In the genomic region with DNA sequence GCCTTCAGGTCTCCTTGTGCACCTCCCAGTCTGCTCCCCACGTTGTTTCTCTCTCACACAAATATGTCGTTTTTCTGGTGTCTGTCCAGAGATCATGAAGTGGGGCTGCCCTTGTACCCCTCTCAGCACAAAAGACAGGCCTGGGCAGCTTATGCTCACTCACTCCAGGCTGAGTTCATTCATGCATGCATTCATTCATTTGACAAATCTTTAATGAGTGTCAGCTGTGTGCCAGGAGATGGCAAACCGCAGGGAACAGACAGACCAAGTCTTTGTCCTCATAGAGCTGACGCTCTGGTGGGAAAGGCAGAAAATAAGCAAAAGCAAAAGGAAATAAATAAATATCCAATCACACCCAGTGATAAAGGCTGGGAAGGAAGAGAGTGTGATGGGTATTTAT, we compare ENCODE assay signal across 18 cellular contexts. TPM values are rescaled to one million over a fixed set of nuclear protein-coding genes. Genes with fewer than 3 reads are reported as not detected.
DNase-seq lines count a peak whose midpoint lies in the region; ATAC-seq lines count a peak whose summit lies in the region.
"Had no signal": no experiment of that assay in that cellular context is flagged by ENCODE, and none has a peak within 500 bp of the region (broad histone marks: within the 10 kb centered on the region; RNA-seq: fewer than 3 reads in every experiment).

No MANE protein-coding gene starts in this region.

- peak; percentile 12 to 38 for DNase-seq in NCI-H526 (lab: John Stamatoyannopoulos, UW)
- no peak for DNase-seq in NCI-H526 treated with DMSO at 0.1 percent for 48 hours (lab: John Stamatoyannopoulos, UW)
- DNase-seq in SK-MEL-5 (ENCODE audit: low read depth, low spot score), result peak; percentile 90
- peak; percentile 96 for DNase-seq in foreskin melanocyte
- DNase-seq in NCI-H2227 (lab: John Stamatoyannopoulos, UW; ENCODE audit: unreplicated experiment), result no peak
- no peak for DNase-seq in effector memory CD4-positive, alpha-beta T cell
- DNase-seq in effector CD8-positive, alpha-beta T cell (lab: John Stamatoyannopoulos, UW), result no peak
- DNase-seq in activated naive CD8-positive, alpha-beta T cell treated with anti-CD3 and anti-CD28 coated beads, Interleukin-2, amount 50 U/mL, for 24 hours, result no peak
- DNase-seq: DMS53, H7, Karpas-422, NCI-H2081 treated with DMSO at 0.1 percent for 48 hours, NCI-H524, OCI-M1 had no signal

- no peaks in the 10 kb centered on the region for H3K36me3 ChIP-seq in effector memory CD4-positive, alpha-beta T cell (ENCODE audit: control insufficient read depth, insufficient read depth, low read length)

- no peaks in the 10 kb centered on the region for H3K9me3 ChIP-seq in effector memory CD4-positive, alpha-beta T cell (ENCODE audit: control insufficient read depth, low read length)

- peaks cover 4% of the 10 kb centered on the region for H3K27me3 Mint-ChIP-seq in activated naive CD8-positive, alpha-beta T cell treated with anti-CD3 and anti-CD28 coated beads, Interleukin-2, amount 50 U/mL, for 24 hours

- no peaks in the 10 kb centered on the region for H3K4me1 Mint-ChIP-seq in activated naive CD8-positive, alpha-beta T cell treated with anti-CD3 and anti-CD28 coated beads, Interleukin-2, amount 50 U/mL, for 24 hours
- H3K4me1 Mint-ChIP-seq: CD14-positive monocyte had no signal

- no peaks in the 10 kb centered on the region for H3K9me3 Mint-ChIP-seq in activated naive CD8-positive, alpha-beta T cell treated with anti-CD3 and anti-CD28 coated beads, Interleukin-2, amount 50 U/mL, for 24 hours
- H3K9me3 Mint-ChIP-seq: CD14-positive monocyte had no signal

- no peaks in the 10 kb centered on the region for H3K27me3 ChIP-seq in effector memory CD4-positive, alpha-beta T cell (replicated peaks; ENCODE audit: control insufficient read depth, insufficient read depth, low read length, poor library complexity, severe bottlenecking)

- no peak for ATAC-seq in activated naive CD8-positive, alpha-beta T cell treated with anti-CD3 and anti-CD28 coated beads, Interleukin-2, amount 50 U/mL, for 24 hours
- ATAC-seq: Right ventricle myocardium inferior had no signal

- H3K27ac Mint-ChIP-seq in activated naive CD8-positive, alpha-beta T cell treated with anti-CD3 and anti-CD28 coated beads, Interleukin-2, amount 50 U/mL, for 24 hours, result no peak overlapping the region

- no peaks in the 10 kb centered on the region for H3K4me1 ChIP-seq in effector memory CD4-positive, alpha-beta T cell (ENCODE audit: control insufficient read depth, insufficient read depth, low read length, poor library complexity, severe bottlenecking)

- H3K4me3 ChIP-seq in effector memory CD4-positive, alpha-beta T cell (ENCODE audit: insufficient read depth, low read depth, low read length, poor library complexity, severe bottlenecking), result no peak overlapping the region

- in situ Hi-C loops in SK-MEL-5 (cut with HindIII; ENCODE audit: low pct_unique_long_range_greater_than_20kb, low sequenced_read_pairs), result no loop called here

- no peak overlapping the region for H3K27ac ChIP-seq in effector memory CD4-positive, alpha-beta T cell (ENCODE audit: insufficient read depth, low read length, poor library complexity, severe bottlenecking)

- H3K4me3 Mint-ChIP-seq in activated naive CD8-positive, alpha-beta T cell treated with anti-CD3 and anti-CD28 coated beads, Interleukin-2, amount 50 U/mL, for 24 hours, result no peak overlapping the region
- H3K4me3 Mint-ChIP-seq: CD14-positive monocyte had no signal

- H3K36me3 Mint-ChIP-seq in activated naive CD8-positive, alpha-beta T cell treated with anti-CD3 and anti-CD28 coated beads, Interleukin-2, amount 50 U/mL, for 24 hours (ENCODE audit: low read depth), result no peaks in the 10 kb centered on the region
- H3K36me3 Mint-ChIP-seq: CD14-positive monocyte had no signal

RNA-seq across cellular contexts. Expression of a gene that starts 7.6 kb away (rescaled TPM):
- total RNA-seq in SK-MEL-5 (2014; rRNA removed; shearing (Covaris generic)), result not detected in 2 replicates
- not detected in 2 replicates for polyA plus RNA-seq in SK-MEL-5 (2015; cell fraction: cytosol; rRNA removed)
- not detected in 2 replicates for polyA plus RNA-seq in SK-MEL-5 (2015; cell fraction: nucleus; rRNA removed)
- total RNA-seq: A172, MCF 10A, Right ventricle myocardium inferior had no signal
- polyA plus RNA-seq: CD14-positive monocyte had no signal

Comparison
In these comparisons a context has a peak if more than half of its experiments do, and no peak if none do; other contexts are left out.
1. DNase-seq: peak in NCI-H526 (2 of 2), SK-MEL-5 (single experiment) and foreskin melanocyte (single experiment); none in NCI-H526 treated with DMSO at 0.1 percent for 48 hours (single experiment), NCI-H2227 (single experiment), effector memory CD4-positive, alpha-beta T cell (0 of 3), effector CD8-positive, alpha-beta T cell (single experiment) and activated naive CD8-positive, alpha-beta T cell treated with anti-CD3 and anti-CD28 coated beads, Interleukin-2, amount 50 U/mL, for 24 hours (single experiment).